8 cellular contexts compared by ENCODE assay signal in the genomic region with DNA sequence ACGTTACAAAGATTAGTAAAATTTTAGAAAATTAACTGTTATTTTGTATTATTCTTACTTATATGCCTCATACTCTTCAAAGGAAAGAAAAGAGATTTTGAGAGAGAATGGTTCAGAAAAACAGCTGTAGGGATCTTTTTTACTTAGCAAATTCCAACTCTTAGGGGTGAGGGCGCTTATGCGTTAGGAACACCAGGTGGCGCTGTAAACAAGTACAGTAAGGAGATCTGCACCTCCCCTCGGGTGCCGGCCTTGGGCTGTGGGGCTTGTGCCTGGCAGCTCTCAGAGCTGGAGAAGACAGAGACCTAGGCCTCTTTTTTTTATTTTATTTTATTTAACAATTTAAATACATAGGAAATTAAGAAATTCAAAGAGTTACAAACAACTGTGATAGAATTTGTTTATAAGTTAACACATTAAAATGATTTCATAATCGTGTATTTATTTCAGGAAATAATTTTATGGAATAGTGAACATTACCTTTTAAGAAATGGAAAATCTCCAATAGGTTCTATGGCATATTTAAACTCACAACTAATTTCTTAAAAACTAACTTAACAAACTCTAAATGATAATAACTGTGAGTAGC. TPM values are rescaled to one million over a fixed set of nuclear protein-coding genes. Genes with fewer than 3 reads are reported as not detected.
DNase-seq lines count a peak whose midpoint lies in the region; ATAC-seq and TF ChIP-seq lines count a peak whose summit lies in the region.

No MANE protein-coding gene starts in this region.

- intact Hi-C loops in heart left ventricle (cut with DNase I): loop anchor here (1.0 to 10.0 kb wide), 8 partner anchors 127 to 544 kb away; no protein-coding TSS in a partner anchor

- 0 out of 2 replicates have a peak, but pooled peaks cover 2% of the 10 kb centered on the region for H3K27me3 Mint-ChIP-seq in HFFc6 (ENCODE audit: insufficient read depth)

- H3K9me3 Mint-ChIP-seq in HFFc6: no peaks in the 10 kb centered on the region; the same call in 1 of the 2 replicates
- no peaks in the 10 kb centered on the region for H3K9me3 Mint-ChIP-seq in activated naive CD4-positive, alpha-beta T cell treated with anti-CD3 and anti-CD28 coated beads, Interleukin-2, amount 50 U/mL, for 72 hours

- peaks cover 15% of the 10 kb centered on the region; the same call in 1 of the 2 replicates for H3K36me3 Mint-ChIP-seq in HFFc6 (ENCODE audit: low read depth)
- H3K36me3 Mint-ChIP-seq in activated naive CD4-positive, alpha-beta T cell treated with anti-CD3 and anti-CD28 coated beads, Interleukin-2, amount 50 U/mL, for 72 hours: no peaks in the 10 kb centered on the region

- no peaks in the 10 kb centered on the region for H3K36me3 ChIP-seq in heart left ventricle

- no peak overlapping the region for H3K4me3 ChIP-seq in NB4 (ENCODE audit: low read depth, low read length)
- H3K4me3 ChIP-seq in heart left ventricle: no peak overlapping the region

- peaks cover 21% of the 10 kb centered on the region for H3K4me1 Mint-ChIP-seq in HFFc6 (ENCODE audit: low read depth)

- H3K9me3 ChIP-seq in heart left ventricle: no peaks in the 10 kb centered on the region

- H3K27me3 ChIP-seq in heart left ventricle: peaks cover 0 to 38% (median 10%) of the 10 kb centered on the region in 9 donors

- no peaks in the 10 kb centered on the region for H3K4me1 ChIP-seq in heart left ventricle

- peak; percentile 74 for DNase-seq in HFFc6
- peak; percentile 82 for DNase-seq in NB4 (ENCODE audit: low read depth)
- DNase-seq in SKM-1 (lab: John Stamatoyannopoulos, UW; ENCODE audit: unreplicated experiment): peak; percentile 66
- DNase-seq in activated naive CD4-positive, alpha-beta T cell treated with anti-CD3 and anti-CD28 coated beads, Interleukin-2, amount 50 U/mL, for 72 hours (ENCODE audit: low spot score in 2 of 2): peak in 1 of 2 donors; percentile 72
- peak; percentile 56 to 82 (median 73) for DNase-seq in heart left ventricle
- DNase-seq in putamen (ENCODE audit: low spot score): peak; percentile 87

- no peak for TF ChIP-seq POLR2A in NB4 (IDR thresholded peaks at IDR 0.05; ENCODE audit: extremely low read depth, insufficient read length)
- no peak for TF ChIP-seq POLR2A in heart left ventricle (IDR thresholded peaks at IDR 0.05)

- 15 to 18% (median 16%) methylated on average over 7 of the region's 7 CpGs for WGBS in heart left ventricle, 4 donors

- H3K27ac Mint-ChIP-seq in HFFc6: no peak overlapping the region
- H3K27ac Mint-ChIP-seq in activated naive CD4-positive, alpha-beta T cell treated with anti-CD3 and anti-CD28 coated beads, Interleukin-2, amount 50 U/mL, for 72 hours: no peak overlapping the region

- no peak overlapping the region for H3K27ac ChIP-seq in heart left ventricle

- TF ChIP-seq CTCF in GM12873 (IDR thresholded peaks at IDR 0.05; ENCODE audit: insufficient read depth, low read depth, low read length, missing control alignments): peak; percentile 86
- peak; percentile 99 for TF ChIP-seq CTCF in HFFc6 (IDR thresholded peaks at IDR 0.05)
- TF ChIP-seq CTCF in NB4 (IDR thresholded peaks at IDR 0.05; ENCODE audit: low read depth, low read length): peak; percentile 81
- peak; percentile 79 to 93 (median 88) for TF ChIP-seq CTCF in heart left ventricle (IDR thresholded peaks at IDR 0.05)

- H3K4me3 Mint-ChIP-seq in HFFc6: no peak overlapping the region

- peak; percentile 86 to 88 for ATAC-seq in activated naive CD4-positive, alpha-beta T cell treated with anti-CD3 and anti-CD28 coated beads, Interleukin-2, amount 50 U/mL, for 72 hours
- ATAC-seq in heart left ventricle: peak; percentile 47 to 84 (median 76)
- ATAC-seq in GM18520 (IDR thresholded peaks at IDR 0.05; ENCODE audit: unreplicated experiment): no peak

RNA-seq across cellular contexts. Expression of gene UTP25, which starts 32.6 kb away (rescaled TPM):
- 10 to 100 TPM in 4 of 6 experiments, 1 to 10 TPM in 2; 9.0 to 18.5 (median 16.2) TPM for total RNA-seq in HFFc6 (2021; fragmentation: NEBNext Ultra II Directional; extraction: Animal tissue kit (Norgen Biotek cat#: 25700))
- 10 to 100 TPM; 11.3 to 11.4 TPM for total RNA-seq in activated naive CD4-positive, alpha-beta T cell treated with anti-CD3 and anti-CD28 coated beads, Interleukin-2, amount 50 U/mL, for 72 hours
- 1 to 10 TPM; 1.6 to 5.5 (median 3.6) TPM for total RNA-seq in heart left ventricle
- polyA plus RNA-seq in heart left ventricle: 1 to 10 TPM in 1 of 2 donors, under 1 TPM in 1; 0.76 to 2.9 TPM

RNA-seq across cellular contexts. Expression of gene IRF6, which starts 54.4 kb away (rescaled TPM):
- 1 to 10 TPM in 2 of 6 experiments, under 1 TPM in 4; 0.14 to 3.2 (median 0.28) TPM for total RNA-seq in HFFc6 (2021; fragmentation: NEBNext Ultra II Directional; extraction: Animal tissue kit (Norgen Biotek cat#: 25700))
- 1 to 10 TPM; 1.0 to 1.8 TPM for total RNA-seq in activated naive CD4-positive, alpha-beta T cell treated with anti-CD3 and anti-CD28 coated beads, Interleukin-2, amount 50 U/mL, for 72 hours
- total RNA-seq in heart left ventricle: 10 to 100 TPM; 28.6 to 99.4 (median 52.7) TPM
- polyA plus RNA-seq in heart left ventricle: 10 to 100 TPM in 1 of 2 donors, 1 to 10 TPM in 1; 1.5 to 22.0 TPM

Comparison
In these comparisons a context has a peak if more than half of its experiments do, and no peak if none do; other contexts are left out.
1. RNA of gene IRF6, which starts 54.4 kb away (total RNA-seq): 28.6 to 99.4 TPM in heart left ventricle; 1.0 to 1.8 TPM in activated naive CD4-positive, alpha-beta T cell treated with anti-CD3 and anti-CD28 coated beads, Interleukin-2, amount 50 U/mL, for 72 hours and 0.14 to 3.2 TPM in HFFc6; every median in the first group is over 4 times any median in the second.
2. Peak in every context shown above with its lines, with median percentiles within 50 percentile points of each other: CTCF ChIP-seq.